Comparison of ENCODE assay signal across 8 cellular contexts in genomic region chr13:96091164-96091931, GRCh38. TPM values are rescaled to one million over a fixed set of nuclear protein-coding genes. Genes with fewer than 3 reads are reported as not detected.
DNase-seq lines count a peak whose midpoint lies in the region; ATAC-seq and TF ChIP-seq lines count a peak whose summit lies in the region.

No MANE protein-coding gene starts in this region.

- H3K36me3 Mint-ChIP-seq in osteocyte (ENCODE audit: unreplicated experiment) = no peaks in the 10 kb centered on the region

- H3K27me3 Mint-ChIP-seq in osteocyte (ENCODE audit: unreplicated experiment) = peaks cover 85% of the 10 kb centered on the region

- DNase-seq in DMS79 treated with DMSO at 0.1 percent for 48 hours (lab: John Stamatoyannopoulos, UW) (peak; percentile 40), NCI-H1092 treated with DMSO at 0.1 percent for 48 hours (lab: John Stamatoyannopoulos, UW) (peak; percentile 51), fibroblast of the aortic adventitia (ENCODE audit: low read depth) (peak; percentile 25), osteocyte (ENCODE audit: extremely low spot score, unreplicated experiment) (no peak), mucosa of gallbladder (ENCODE audit: low spot score) (no peak), cerebellar nuclear complex (lab: John Stamatoyannopoulos, UW) (no peak)

- peak overlapping the region; percentile 53 for H3K4me3 ChIP-seq in fibroblast of the aortic adventitia (ENCODE audit: low read depth, low read length)

- no peaks in the 10 kb centered on the region for H3K9me3 Mint-ChIP-seq in osteocyte (ENCODE audit: unreplicated experiment)

- H3K27ac Mint-ChIP-seq in osteocyte (ENCODE audit: unreplicated experiment) = no peak overlapping the region

- no peak for TF ChIP-seq CTCF in fibroblast of the aortic adventitia (IDR thresholded peaks at IDR 0.05; ENCODE audit: insufficient read depth, low read length)
- no peak for TF ChIP-seq CTCF in osteocyte (IDR thresholded peaks at IDR 0.05)

- no peak for ATAC-seq in GM18868 (IDR thresholded peaks at IDR 0.05; ENCODE audit: unreplicated experiment)
- ATAC-seq in GM21526 (IDR thresholded peaks at IDR 0.05; ENCODE audit: low FRiP score, unreplicated experiment) = no peak

- peak overlapping the region; percentile 67 for H3K4me3 Mint-ChIP-seq in osteocyte (ENCODE audit: unreplicated experiment)

- peaks cover 13% of the 10 kb centered on the region for H3K4me1 Mint-ChIP-seq in osteocyte (ENCODE audit: unreplicated experiment)

RNA-seq across cellular contexts. Expression of gene HS6ST3, which starts 1.4 kb away (rescaled TPM):
- total RNA-seq in fibroblast of the aortic adventitia (ENCODE audit: low replicate concordance) = 0.36 TPM in 1 of 2 replicates, not detected in the other
- total RNA-seq in osteocyte = not detected in 2 replicates
- total RNA-seq in mucosa of gallbladder = 0.49 TPM

RNA-seq across cellular contexts. Expression of gene UGGT2, which starts 38.1 kb away (rescaled TPM):
- total RNA-seq in fibroblast of the aortic adventitia (ENCODE audit: low replicate concordance) (27.2 and 67.3 TPM in 2 replicates), osteocyte (33.6 and 34.1 TPM in 2 replicates), mucosa of gallbladder (20.2 TPM)

Comparison
In these comparisons a context has a peak if more than half of its experiments do, and no peak if none do; other contexts are left out.
1. DNase-seq: peak in DMS79 treated with DMSO at 0.1 percent for 48 hours (single experiment), NCI-H1092 treated with DMSO at 0.1 percent for 48 hours (single experiment) and fibroblast of the aortic adventitia (single experiment); none in osteocyte (single experiment), mucosa of gallbladder (single experiment) and cerebellar nuclear complex (0 of 2).